Comparison of ENCODE assay signal across 18 cellular contexts in the genomic region with DNA sequence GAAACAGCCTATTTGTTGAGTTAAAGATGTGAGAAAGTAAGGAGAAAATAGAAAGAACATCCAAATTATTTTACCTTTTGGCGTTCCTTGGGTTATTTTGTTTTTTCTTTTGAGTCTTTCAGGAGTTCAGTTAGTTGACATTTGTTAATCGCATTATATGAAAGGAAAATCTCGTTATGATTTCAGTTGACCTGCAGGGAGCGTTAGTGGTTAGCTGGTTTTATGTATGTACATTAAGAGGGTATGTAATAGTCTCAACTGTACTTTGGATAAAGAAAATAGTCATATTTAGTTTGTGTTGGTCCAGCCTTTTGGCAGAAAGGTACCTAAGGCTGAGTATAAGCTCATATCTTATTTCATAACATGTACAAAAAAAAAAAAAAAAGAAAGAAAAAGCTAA. TPM values are rescaled to one million over a fixed set of nuclear protein-coding genes. Genes with fewer than 3 reads are reported as not detected.
"Had no signal": no experiment of that assay in that cellular context is flagged by ENCODE, and none has a peak within 500 bp of the region (broad histone marks: within the 10 kb centered on the region; RNA-seq: fewer than 3 reads in every experiment).

No MANE protein-coding gene starts in this region.

- H3K27ac Mint-ChIP-seq: activated B cell treated with CpG ODN at 0.5 μM for 24 hours; activated CD4-positive, alpha-beta T cell treated with anti-CD3 and anti-CD28 coated beads, Interleukin-2, amount 10 ng/mL, durations not matched to agents 24 days and 14 days; activated naive CD4-positive, alpha-beta T cell treated with anti-CD3 and anti-CD28 coated beads, Interleukin-2, amount 50 U/mL, for 24 hours; activated T-helper 17 cell treated with anti-CD3 and anti-CD28 coated beads, Interleukin-2, amount 50 U/mL, for 72 hours; dendritic cell treated with granulocyte-macrophage colony-stimulating factor and Interleukin-4, amounts not matched to agents 40 ng/mL and 50 ng/mL, for 4 days had no signal

- H3K4me1 ChIP-seq: parathyroid adenoma had no signal

- H3K4me1 Mint-ChIP-seq: activated CD4-positive, alpha-beta T cell treated with anti-CD3 and anti-CD28 coated beads, Interleukin-2, amount 10 ng/mL, durations not matched to agents 24 days and 14 days; activated T-helper 17 cell treated with anti-CD3 and anti-CD28 coated beads, Interleukin-2, amount 50 U/mL, for 72 hours had no signal

- H3K36me3 ChIP-seq: gastroesophageal sphincter, thyroid gland, vagina had no signal

- H3K27me3 ChIP-seq: thyroid gland, vagina had no signal

- DNase-seq: activated B cell treated with CpG ODN at 0.5 μM for 24 hours; activated CD4-positive, alpha-beta T cell treated with anti-CD3 and anti-CD28 coated beads, Interleukin-2, amount 10 ng/mL, durations not matched to agents 24 days and 14 days; activated CD8-positive, alpha-beta memory T cell treated with anti-CD3 and anti-CD28 coated beads for 24 hours; activated T-cell treated with anti-CD3 and anti-CD28 coated beads for 4 hours; central memory CD4-positive, alpha-beta T cell; erythroblast; hippocampal formation; midbrain; retina; small intestine; T-helper 2 cell; thyroid gland had no signal

- ATAC-seq: activated T-helper 17 cell treated with anti-CD3 and anti-CD28 coated beads, Interleukin-2, amount 50 U/mL, for 72 hours; gastroesophageal sphincter had no signal

- H3K27ac ChIP-seq: gastroesophageal sphincter, parathyroid adenoma, thyroid gland, vagina had no signal

- H3K9me3 ChIP-seq: gastroesophageal sphincter, thyroid gland, vagina had no signal

- H3K4me3 ChIP-seq: gastroesophageal sphincter, thyroid gland, vagina had no signal

- H3K4me3 Mint-ChIP-seq: activated B cell treated with CpG ODN at 0.5 μM for 24 hours; activated CD4-positive, alpha-beta T cell treated with anti-CD3 and anti-CD28 coated beads, Interleukin-2, amount 10 ng/mL, durations not matched to agents 24 days and 14 days; activated naive CD4-positive, alpha-beta T cell treated with anti-CD3 and anti-CD28 coated beads, Interleukin-2, amount 50 U/mL, for 24 hours; activated T-helper 17 cell treated with anti-CD3 and anti-CD28 coated beads, Interleukin-2, amount 50 U/mL, for 72 hours; dendritic cell treated with granulocyte-macrophage colony-stimulating factor and Interleukin-4, amounts not matched to agents 40 ng/mL and 50 ng/mL, for 4 days had no signal

- H3K36me3 Mint-ChIP-seq: activated naive CD4-positive, alpha-beta T cell treated with anti-CD3 and anti-CD28 coated beads, Interleukin-2, amount 50 U/mL, for 24 hours had no signal

- H3K9me3 Mint-ChIP-seq: activated B cell treated with CpG ODN at 0.5 μM for 24 hours; activated CD4-positive, alpha-beta T cell treated with anti-CD3 and anti-CD28 coated beads, Interleukin-2, amount 10 ng/mL, durations not matched to agents 24 days and 14 days; activated naive CD4-positive, alpha-beta T cell treated with anti-CD3 and anti-CD28 coated beads, Interleukin-2, amount 50 U/mL, for 24 hours; activated T-helper 17 cell treated with anti-CD3 and anti-CD28 coated beads, Interleukin-2, amount 50 U/mL, for 72 hours; dendritic cell treated with granulocyte-macrophage colony-stimulating factor and Interleukin-4, amounts not matched to agents 40 ng/mL and 50 ng/mL, for 4 days had no signal

RNA-seq across cellular contexts. Expression of gene BMPER, which starts 4.0 kb away (rescaled TPM):
- total RNA-seq: activated B cell treated with CpG ODN at 0.5 μM for 24 hours; activated CD4-positive, alpha-beta T cell treated with anti-CD3 and anti-CD28 coated beads, Interleukin-2, amount 10 ng/mL, durations not matched to agents 24 days and 14 days had no signal
